14 cellular contexts compared by ENCODE assay signal in genomic region chr21:43608225-43608624, GRCh38. TPM values are rescaled to one million over a fixed set of nuclear protein-coding genes. Genes with fewer than 3 reads are reported as not detected.
DNase-seq lines count a peak whose midpoint lies in the region; ATAC-seq and TF ChIP-seq lines count a peak whose summit lies in the region.
"Had no signal": no experiment of that assay in that cellular context is flagged by ENCODE, and none has a peak within 500 bp of the region (broad histone marks: within the 10 kb centered on the region; RNA-seq: fewer than 3 reads in every experiment).

No MANE protein-coding gene starts in this region.

- no peaks in the 10 kb centered on the region for H4K20me1 ChIP-seq in BLaER1

- no peak overlapping the region for H3K27ac Mint-ChIP-seq in type B pancreatic cell
- H3K27ac Mint-ChIP-seq: activated CD4-positive, alpha-beta T cell treated with anti-CD3 and anti-CD28 coated beads for 36 hours had no signal

- H3K9ac ChIP-seq in BLaER1: no peak overlapping the region

- intact Hi-C loops in left ventricle myocardium superior (cut with micrococcal nuclease): no loop called here

- H3K4me1 ChIP-seq in BLaER1: peaks cover 31% of the 10 kb centered on the region

- no peaks in the 10 kb centered on the region for H3K9me3 ChIP-seq in BLaER1

- peak overlapping the region; percentile 9; the same call in 1 of the 2 replicates for H3K4me2 ChIP-seq in BLaER1

- no peaks in the 10 kb centered on the region for H3K36me3 ChIP-seq in BLaER1

- DNase-seq in NAMALWA (ENCODE audit: low spot score) (peak; percentile 28), cardiac fibroblast (ENCODE audit: low read depth in 2 of 2) (peak; percentile 83 to 93), kidney tubule cell (ENCODE audit: low spot score) (peak; percentile 49), left ventricle myocardium superior (no peak), type B pancreatic cell (ENCODE audit: extremely low spot score, unreplicated experiment) (no peak), cortex of kidney (lab: John Stamatoyannopoulos, UW) (no peak), NCI-H146 treated with DMSO at 0.1 percent for 48 hours (lab: John Stamatoyannopoulos, UW; ENCODE audit: unreplicated experiment) (no peak)
- DNase-seq: activated CD4-positive, alpha-beta T cell treated with anti-CD3 and anti-CD28 coated beads for 36 hours; activated T-cell treated with anti-CD3 and anti-CD28 coated beads, Interleukin-2, amount 50 U/mL, for 48 hours; midbrain; posterior cingulate gyrus; T-helper 1 cell had no signal

- no peak for ATAC-seq in left ventricle myocardium superior
- ATAC-seq: activated CD4-positive, alpha-beta T cell treated with anti-CD3 and anti-CD28 coated beads for 36 hours; GM12878 had no signal

- no peaks in the 10 kb centered on the region for H3K27me3 ChIP-seq in BLaER1

- H3K36me3 Mint-ChIP-seq in type B pancreatic cell: no peaks in the 10 kb centered on the region

- peaks cover 23% of the 10 kb centered on the region for H3K4me1 Mint-ChIP-seq in type B pancreatic cell (ENCODE audit: unreplicated experiment)
- H3K4me1 Mint-ChIP-seq: activated CD4-positive, alpha-beta T cell treated with anti-CD3 and anti-CD28 coated beads for 36 hours had no signal

- no peak overlapping the region for H3K4me3 Mint-ChIP-seq in type B pancreatic cell
- H3K4me3 Mint-ChIP-seq: activated CD4-positive, alpha-beta T cell treated with anti-CD3 and anti-CD28 coated beads for 36 hours had no signal

- H3K4me3 ChIP-seq in BLaER1 (no peak overlapping the region), cardiac fibroblast (replicated peaks in 1 of 2; ENCODE audit: low read depth in 2 of 2, low read length in 2 of 2) (no peak overlapping the region)
- H3K4me3 ChIP-seq: GM12878 had no signal

- H3K9me3 Mint-ChIP-seq in type B pancreatic cell: no peaks in the 10 kb centered on the region

- no peak for TF ChIP-seq CTCF in cardiac fibroblast (IDR thresholded peaks at IDR 0.05; ENCODE audit: low read depth, low read length)
- TF ChIP-seq CTCF in type B pancreatic cell (conservative IDR thresholded peaks at IDR 0.05): no peak

- no peak overlapping the region for H3K27ac ChIP-seq in BLaER1

- no peaks in the 10 kb centered on the region for H3K27me3 Mint-ChIP-seq in type B pancreatic cell
- H3K27me3 Mint-ChIP-seq: activated CD4-positive, alpha-beta T cell treated with anti-CD3 and anti-CD28 coated beads for 36 hours had no signal

RNA-seq across cellular contexts. Expression of gene HSF2BP, which starts 51.1 kb away (rescaled TPM):
- not detected for total RNA-seq in left ventricle myocardium superior
- total RNA-seq in type B pancreatic cell (ENCODE audit: low replicate concordance): 1.1 and 1.3 TPM in 2 replicates

RNA-seq across cellular contexts. Expression of gene RRP1B, which starts 51.1 kb away (rescaled TPM):
- total RNA-seq in left ventricle myocardium superior: 9.9 TPM
- 27.7 and 43.3 TPM in 2 replicates for total RNA-seq in type B pancreatic cell (ENCODE audit: low replicate concordance)

Comparison
In these comparisons a context has a peak if more than half of its experiments do, and no peak if none do; other contexts are left out.
1. DNase-seq: peak in NAMALWA (single experiment), cardiac fibroblast (2 of 2) and kidney tubule cell (single experiment); none in left ventricle myocardium superior (single experiment), type B pancreatic cell (single experiment), cortex of kidney (single experiment) and NCI-H146 treated with DMSO at 0.1 percent for 48 hours (single experiment).